Comparison of ENCODE assay signal across 20 cellular contexts in genomic region chr13:101749584-101749983, GRCh38.
DNase-seq lines count a peak whose midpoint lies in the region; ATAC-seq, FAIRE-seq and TF ChIP-seq lines count a peak whose summit lies in the region.
"Had no signal": no experiment of that assay in that cellular context is flagged by ENCODE, and none has a peak within 500 bp of the region (broad histone marks: within the 10 kb centered on the region; RNA-seq: fewer than 3 reads in every experiment).

No MANE protein-coding gene starts in this region.

- ATAC-seq in right lobe of liver (peak in 1 of 4 donors; percentile 65), HG03460 (IDR thresholded peaks at IDR 0.05; ENCODE audit: unreplicated experiment) (no peak)
- ATAC-seq: A549; CD8-positive, alpha-beta T cell had no signal

- no peaks in the 10 kb centered on the region for H3K27me3 ChIP-seq in right lobe of liver
- H3K27me3 ChIP-seq: BLaER1 treated with 17β-estradiol and CSF1 and Interleukin-3, amounts not matched to agents 10 nM and 100 nM had no signal

- TF ChIP-seq POLR2A in H54 (IDR thresholded peaks at IDR 0.05; ENCODE audit: low read depth, low read length) (no peak), right lobe of liver (IDR thresholded peaks at IDR 0.05) (no peak)

- intact Hi-C loops in right lobe of liver (cut with DNase I), result no loop called here

- TF ChIP-seq CTCF in right lobe of liver (IDR thresholded peaks at IDR 0.05), result no peak

- peak; percentile 77 for FAIRE-seq in H54 (lab: Jason Lieb, UNC)
- FAIRE-seq: A549, D721Med, G401.6, GM12891 had no signal

- peak overlapping the region in 2 of 3 donors; percentile 8 to 25 for H3K27ac ChIP-seq in right lobe of liver
- H3K27ac ChIP-seq: 22Rv1, A549, C4-2B had no signal

- DNase-seq in NCI-H82 (lab: John Stamatoyannopoulos, UW), result peak; percentile 75
- no peak for DNase-seq in NCI-H82 treated with DMSO at 0.1 percent for 48 hours (lab: John Stamatoyannopoulos, UW; ENCODE audit: unreplicated experiment)
- DNase-seq in H54 (ENCODE audit: insufficient read length, low spot score), result no peak
- no peak for DNase-seq in right lobe of liver
- DNase-seq in NCI-H2227 treated with DMSO at 0.1 percent for 48 hours (lab: John Stamatoyannopoulos, UW), result no peak
- DNase-seq: AML-193; Caco-2; Calu3; CD4-positive, alpha-beta T cell; CD8-positive, alpha-beta T cell; DMS79 treated with DMSO at 0.1 percent for 48 hours; GF-D8 had no signal

- 31% methylated on average over 1 of the region's 1 CpG for WGBS in right lobe of liver (ENCODE audit: insufficient coverage, low coverage, low lambda C conversion rate, missing lambda C conversion rate)

- no peak overlapping the region for H3K4me3 ChIP-seq in right lobe of liver
- H3K4me3 ChIP-seq: A549; BLaER1 treated with 17β-estradiol and CSF1 and Interleukin-3, amounts not matched to agents 10 nM and 100 nM had no signal

- peaks cover 0 to 2% (median 0%) of the 10 kb centered on the region in 4 donors for H3K4me1 ChIP-seq in right lobe of liver
- H3K4me1 ChIP-seq: Caco-2 had no signal

- H3K36me3 ChIP-seq in right lobe of liver, result no peaks in the 10 kb centered on the region
- H3K36me3 ChIP-seq: BLaER1 treated with 17β-estradiol and CSF1 and Interleukin-3, amounts not matched to agents 10 nM and 100 nM had no signal

- H3K9me3 ChIP-seq in right lobe of liver, result no peaks in the 10 kb centered on the region
- H3K9me3 ChIP-seq: A549; BLaER1 treated with 17β-estradiol and CSF1 and Interleukin-3, amounts not matched to agents 10 nM and 100 nM; Caco-2 had no signal
